9 cellular contexts compared by ENCODE assay signal in the genomic region with DNA sequence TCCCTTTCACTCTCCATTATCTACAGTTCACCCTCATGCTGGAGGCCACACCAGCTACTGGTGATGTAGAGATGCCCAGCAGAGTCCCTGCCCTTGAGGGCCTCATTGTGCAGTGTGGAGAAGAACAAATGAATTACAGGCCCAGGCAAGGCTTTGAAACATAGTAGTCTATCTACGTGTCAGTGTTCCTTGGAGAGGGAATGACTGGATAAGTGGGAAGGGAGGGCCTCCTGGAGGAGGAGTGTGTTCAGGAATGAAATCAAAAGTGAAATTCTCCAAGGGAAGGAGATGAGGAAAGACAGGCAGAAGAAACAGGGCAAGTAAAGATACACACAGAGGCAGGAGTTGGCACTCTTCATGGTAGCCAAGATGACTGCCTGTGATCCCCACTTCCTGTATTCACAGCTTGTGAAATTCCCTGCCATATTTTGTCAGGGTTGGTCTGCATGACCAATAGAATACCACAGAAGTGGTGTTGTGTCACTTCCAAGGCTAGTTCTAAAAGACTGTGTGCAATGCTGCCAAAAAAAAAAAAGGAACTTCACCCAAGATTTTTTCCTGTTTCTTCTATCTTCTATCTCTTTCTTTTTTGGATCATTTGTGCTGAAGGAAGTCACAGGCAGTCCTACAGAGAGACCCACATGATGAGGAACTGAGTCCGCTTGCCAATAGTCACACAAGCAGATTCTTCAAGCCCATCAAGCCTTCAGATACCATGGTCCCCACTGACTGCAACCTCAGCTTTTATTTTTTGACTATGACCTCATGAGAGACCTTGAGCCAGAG. TPM values are rescaled to one million over a fixed set of nuclear protein-coding genes. Genes with fewer than 3 reads are reported as not detected.
A peak's percentile ranks its signal among the peaks of the same experiment; 100 is the strongest.
DNase-seq lines count a peak whose midpoint lies in the region; ATAC-seq and TF ChIP-seq lines count a peak whose summit lies in the region.
"Had no signal": no experiment of that assay in that cellular context is flagged by ENCODE, and none has a peak within 500 bp of the region (broad histone marks: within the 10 kb centered on the region; RNA-seq: fewer than 3 reads in every experiment).

No MANE protein-coding gene starts in this region.

- H3K27ac ChIP-seq in psoas muscle: peak overlapping the region; percentile 61
- peak overlapping the region in 2 of 4 donors; percentile 17 to 37 for H3K27ac ChIP-seq in Peyer's patch

- TF ChIP-seq POLR2A in Peyer's patch (IDR thresholded peaks at IDR 0.05): no peak

- H3K36me3 ChIP-seq in psoas muscle (ENCODE audit: insufficient read depth in 1 of 2, low read depth in 1 of 2) (no peaks in the 10 kb centered on the region), Peyer's patch (no peaks in the 10 kb centered on the region)

- WGBS in psoas muscle, 3 donors: 77 to 82% (median 81%) methylated on average over 2 of the region's 2 CpGs

- H3K27me3 ChIP-seq in psoas muscle (ENCODE audit: insufficient read depth in 3 of 3, low read length in 2 of 3): no peaks in the 10 kb centered on the region
- H3K27me3 ChIP-seq in Peyer's patch: no peaks in the 10 kb centered on the region

- DNase-seq in ELR (ENCODE audit: low read depth) (peak; percentile 72), SIG-M5 (lab: John Stamatoyannopoulos, UW) (peak; percentile 97), fibroblast of villous mesenchyme (ENCODE audit: low read depth) (peak; percentile 56), psoas muscle (no peak), NCI-H345 (lab: John Stamatoyannopoulos, UW) (no peak), Peyer's patch (no peak), GM20000 (ENCODE audit: low spot score) (no peak)
- DNase-seq: activated T-cell treated with anti-CD3 and anti-CD28 coated beads, Interleukin-2, amount 50 U/mL, for 48 hours had no signal

- ATAC-seq in psoas muscle: peak; percentile 34 to 44 (median 40)
- no peak for ATAC-seq in HG03442 (IDR thresholded peaks at IDR 0.05; ENCODE audit: unreplicated experiment)

- intact Hi-C loops in psoas muscle (cut with DNase I): no loop called here

- H3K9me3 ChIP-seq in psoas muscle: no peaks in the 10 kb centered on the region
- H3K9me3 ChIP-seq in Peyer's patch: no peaks in the 10 kb centered on the region

- H3K4me1 ChIP-seq in psoas muscle (peaks cover 23% of the 10 kb centered on the region), Peyer's patch (no peaks in the 10 kb centered on the region)

- H3K4me3 ChIP-seq in fibroblast of villous mesenchyme (ENCODE audit: low read depth, low read length): no peak overlapping the region
- H3K4me3 ChIP-seq in psoas muscle: no peak overlapping the region
- H3K4me3 ChIP-seq in Peyer's patch: no peak overlapping the region

- TF ChIP-seq CTCF in fibroblast of villous mesenchyme (IDR thresholded peaks at IDR 0.05; ENCODE audit: insufficient read depth, low read depth, low read length): no peak
- no peak for TF ChIP-seq CTCF in psoas muscle (IDR thresholded peaks at IDR 0.05)
- TF ChIP-seq CTCF in Peyer's patch (IDR thresholded peaks at IDR 0.05): no peak
- no peak for TF ChIP-seq CTCF in GM20000 (IDR thresholded peaks at IDR 0.05; ENCODE audit: extremely low read depth, missing control alignments)

RNA-seq across cellular contexts. Expression of gene RAF1, which starts 17.9 kb away (rescaled TPM):
- total RNA-seq in fibroblast of villous mesenchyme (86.7 and 111 TPM in 2 replicates), psoas muscle (100 to 1,000 TPM; 109 to 221 (median 160) TPM), Peyer's patch (100 to 1,000 TPM; 121 to 133 (median 126) TPM)
- polyA plus RNA-seq in psoas muscle: 100 to 1,000 TPM in 2 of 3 donors, 10 to 100 TPM in 1; 87.2 to 391 (median 132) TPM

Comparison
In these comparisons a context has a peak if more than half of its experiments do, and no peak if none do; other contexts are left out.
1. DNase-seq: peak in ELR (single experiment), SIG-M5 (single experiment) and fibroblast of villous mesenchyme (single experiment); none in psoas muscle (0 of 2), NCI-H345 (single experiment), Peyer's patch (0 of 3) and GM20000 (single experiment).